Comparison of ENCODE assay signal across 10 cellular contexts in the genomic region with DNA sequence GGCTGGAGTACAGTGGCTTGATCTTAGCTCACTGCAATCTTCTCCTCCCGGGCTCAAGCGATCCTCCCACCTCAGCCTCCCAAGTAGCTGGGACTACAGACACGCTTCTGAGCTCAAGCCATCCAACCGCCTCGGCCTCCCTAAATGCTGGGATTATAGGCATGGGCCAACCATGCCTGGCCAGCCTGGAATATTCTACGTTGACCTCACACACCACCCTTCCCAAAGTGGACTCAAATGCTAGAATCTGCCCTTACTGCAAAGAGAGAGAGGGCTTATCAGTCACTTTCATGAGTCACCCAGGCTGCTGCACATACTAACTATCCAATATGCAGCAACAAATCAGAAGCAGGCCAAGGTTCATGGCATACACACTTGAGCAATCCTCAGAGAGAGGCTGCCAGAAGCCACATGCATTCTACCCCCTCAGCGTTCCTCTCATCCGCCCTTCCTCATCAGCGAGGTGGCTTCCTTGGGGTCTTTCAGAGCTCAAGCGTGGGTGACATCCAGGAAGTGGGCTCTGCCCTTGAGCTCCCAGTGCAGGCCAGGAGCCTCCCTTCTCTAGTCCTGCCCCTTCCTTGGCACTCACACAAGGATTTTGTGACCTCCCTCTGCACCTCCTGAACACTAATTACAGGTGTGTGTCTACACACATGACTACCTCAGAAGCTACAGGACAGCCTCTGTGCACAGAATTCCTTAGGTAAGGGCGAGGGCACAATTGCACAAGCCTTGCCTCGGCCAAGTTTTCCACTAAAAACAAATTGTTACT. TPM values are rescaled to one million over a fixed set of nuclear protein-coding genes. Genes with fewer than 3 reads are reported as not detected.
DNase-seq lines count a peak whose midpoint lies in the region; ATAC-seq, FAIRE-seq and TF ChIP-seq lines count a peak whose summit lies in the region.
"Had no signal": no experiment of that assay in that cellular context is flagged by ENCODE, and none has a peak within 500 bp of the region (broad histone marks: within the 10 kb centered on the region; RNA-seq: fewer than 3 reads in every experiment).

No MANE protein-coding gene starts in this region.

- ATAC-seq in GM21619 (IDR thresholded peaks at IDR 0.05; ENCODE audit: unreplicated experiment) (no peak), HG03469 (IDR thresholded peaks at IDR 0.05; ENCODE audit: unreplicated experiment) (no peak)

- peak; percentile 84 for FAIRE-seq in H54 (lab: Jason Lieb, UNC)
- peak; percentile 92 for FAIRE-seq in RCC 7860 (lab: Jason Lieb, UNC)
- FAIRE-seq in small intestine (lab: Jason Lieb, UNC): no peak

- TF ChIP-seq CTCF in A673 (conservative IDR thresholded peaks at IDR 0.05; ENCODE audit: low read depth, low read length): no peak

- H3K4me1 ChIP-seq in small intestine (ENCODE audit: control insufficient read depth in 2 of 2, insufficient read depth in 1 of 2, low read depth in 1 of 2, low read length in 1 of 2) (peaks cover 2% of the 10 kb centered on the region in 2 donors), A673 (ENCODE audit: insufficient read depth, low read length, poor library complexity, severe bottlenecking) (no peaks in the 10 kb centered on the region)

- intact Hi-C loops in A673 (cut with micrococcal nuclease; ENCODE audit: unreplicated experiment): no loop called here

- H3K36me3 ChIP-seq in small intestine (ENCODE audit: control insufficient read depth in 2 of 2, insufficient read depth in 2 of 2, low read length in 2 of 2) (no peaks in the 10 kb centered on the region), A673 (ENCODE audit: insufficient read depth, low read length, poor library complexity, severe bottlenecking) (no peaks in the 10 kb centered on the region)

- no TSS peak for BruUV-seq in A673 (replicated peaks; lab: Mats Ljungman, UMichigan)

- POLR2A ChIA-PET in A673 (lab: Charles Lee; ENCODE audit: low non-redundant PET): no interaction called here

- CTCF ChIA-PET in A673 (lab: Charles Lee): no interaction called here

- DNase-seq in H54 (ENCODE audit: insufficient read length, low spot score) (peak; percentile 61), RCC 7860 (ENCODE audit: low spot score) (peak; percentile 88), fibroblast of peridontal ligament (ENCODE audit: extremely low read depth) (peak; percentile 91), small intestine (peak; percentile 97), A673 (ENCODE audit: low spot score) (no peak), activated T-cell treated with anti-CD3 and anti-CD28 coated beads for 4 hours (no peak)
- DNase-seq: effector CD8-positive, alpha-beta T cell; NCI-H2029 had no signal

- TF ChIP-seq POLR2A in H54 (IDR thresholded peaks at IDR 0.05; ENCODE audit: low read depth, low read length): no peak

- WGBS in small intestine, 3 donors: 13 to 63% (median 34%) methylated on average over 12 of the region's 12 CpGs

- H3K27ac ChIP-seq in small intestine (ENCODE audit: low read depth in 1 of 2, low read length in 1 of 2) (peak overlapping the region; percentile 75 to 95), A673 (ENCODE audit: low read depth, low read length, poor library complexity, severe bottlenecking) (no peak overlapping the region)

- H3K4me3 ChIP-seq in small intestine (ENCODE audit: low read depth in 1 of 2, low read length in 2 of 2): no peak overlapping the region
- H3K4me3 ChIP-seq in A673 (ENCODE audit: low read depth, low read length, poor library complexity, severe bottlenecking): no peak overlapping the region

- H3K27me3 ChIP-seq in small intestine (ENCODE audit: control insufficient read depth in 2 of 2, insufficient read depth in 2 of 2, low read length in 2 of 2) (no peaks in the 10 kb centered on the region), A673 (replicated peaks; ENCODE audit: insufficient read depth, low read depth, low read length, poor library complexity) (no peaks in the 10 kb centered on the region)

- H3K9me3 ChIP-seq in small intestine (ENCODE audit: control insufficient read depth, low read depth): no peaks in the 10 kb centered on the region
- H3K9me3 ChIP-seq in A673 (ENCODE audit: low read depth, low read length, poor library complexity, severe bottlenecking): no peaks in the 10 kb centered on the region

RNA-seq across cellular contexts. Expression of a gene that starts 24.8 kb away (rescaled TPM):
- 10 to 100 TPM; 18.8 to 21.1 (median 20.0) TPM for polyA plus RNA-seq in small intestine
- 29.9 and 30.0 TPM in 2 replicates for total RNA-seq in A673 (2021)

Comparison
In these comparisons a context has a peak if more than half of its experiments do, and no peak if none do; other contexts are left out.
1. DNase-seq: peak in H54 (single experiment), RCC 7860 (single experiment), fibroblast of peridontal ligament (single experiment) and small intestine (single experiment); none in A673 (single experiment) and activated T-cell treated with anti-CD3 and anti-CD28 coated beads for 4 hours (single experiment).